In genomic region chrM:10756-11641, GRCh38 we compare ENCODE assay signal across 10 cellular contexts.
"Had no signal": no experiment of that assay in that cellular context is flagged by ENCODE, and none has a peak within 500 bp of the region (broad histone marks: within the 10 kb centered on the region; RNA-seq: fewer than 3 reads in every experiment).

No MANE protein-coding gene starts in this region.

- ATAC-seq: GM23338, HCT116 had no signal

- H3K27ac ChIP-seq: HL-60, KMS-11 had no signal

- H3K4me3 ChIP-seq: GM23338, HAP-1 had no signal

- H3K4me1 ChIP-seq: HAP-1 had no signal

- H2AFZ ChIP-seq: GM23338 had no signal

- H3K9ac ChIP-seq: KMS-11 had no signal

- H3K4me2 ChIP-seq: GM23338, KMS-11 had no signal

- H3K36me3 ChIP-seq: HAP-1 had no signal

- H3K9me3 ChIP-seq: HAP-1 had no signal

- DNase-seq: H7, HFFc6, IMR-90, Karpas-422, KBM-7 had no signal
